4 cellular contexts compared by ENCODE assay signal in the genomic region with DNA sequence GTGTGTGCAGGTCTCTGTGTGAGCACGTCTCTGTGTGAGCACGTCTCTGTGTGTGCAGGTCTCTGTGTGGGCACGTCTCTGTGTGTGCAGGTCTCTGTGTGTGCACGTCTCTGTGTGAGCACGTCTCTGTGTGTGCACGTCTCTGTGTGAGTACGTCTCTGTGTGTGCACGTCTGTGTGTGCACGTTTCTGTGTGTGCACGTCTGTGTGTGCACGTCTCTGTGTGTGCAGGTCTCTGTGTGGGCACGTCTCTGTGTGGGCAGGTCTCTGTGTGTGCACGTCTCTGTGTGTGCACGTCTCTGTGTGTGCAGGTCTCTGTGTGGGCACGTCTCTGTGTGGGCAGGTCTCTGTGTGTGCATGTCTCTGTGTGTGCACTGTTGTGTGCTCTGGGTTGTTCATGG. TPM values are rescaled to one million over a fixed set of nuclear protein-coding genes. Genes with fewer than 3 reads are reported as not detected.
"Had no signal": no experiment of that assay in that cellular context is flagged by ENCODE, and none has a peak within 500 bp of the region (broad histone marks: within the 10 kb centered on the region; RNA-seq: fewer than 3 reads in every experiment).

No MANE protein-coding gene starts in this region.

RNA-seq across cellular contexts. Expression of a gene that starts 32.1 kb away (rescaled TPM):
- total RNA-seq: M059J, OCI-LY7, RPMI7951, SJSA1 had no signal
